ENCODE assay signal across 1 cellular context in the genomic region with DNA sequence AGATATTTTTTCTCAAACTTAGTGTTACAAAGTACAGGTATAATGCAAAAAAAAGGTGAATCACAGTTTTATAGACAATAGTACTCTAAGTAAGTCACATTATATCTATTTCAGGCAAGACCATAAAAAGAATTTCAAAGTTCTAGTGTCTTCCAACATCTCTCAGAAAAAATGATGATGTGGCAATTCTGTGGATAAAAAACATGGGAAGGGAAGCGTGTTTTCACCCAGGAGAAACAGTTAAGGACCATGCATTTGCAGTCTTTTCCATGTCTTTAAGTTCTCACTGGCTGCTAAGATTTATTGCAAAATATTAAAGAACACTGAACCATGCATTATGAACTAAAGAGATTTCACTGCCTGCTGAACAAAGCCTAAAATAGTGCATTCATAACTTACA.
TF ChIP-seq lines count a peak whose summit lies in the region.

No MANE protein-coding gene starts in this region.

TF ChIP-seq in HCT116, 20 proteins besides CTCF, POLR2A, EP300 and RAD21 (continued from another document):
- TF ChIP-seq CBX3 (IDR thresholded peaks at IDR 0.05; ENCODE audit: low read depth), result no peak
- no peak for TF ChIP-seq YY1 (IDR thresholded peaks at IDR 0.05; ENCODE audit: extremely low read depth, insufficient replicate concordance, low read depth, low read length)
- TF ChIP-seq EGR1 (IDR thresholded peaks at IDR 0.05; ENCODE audit: low read depth), result no peak
- no peak for TF ChIP-seq EZH2 (IDR thresholded peaks at IDR 0.05)
- TF ChIP-seq EZH2phosphoT487 (IDR thresholded peaks at IDR 0.05; ENCODE audit: borderline replicate concordance), result no peak
- no peak for TF ChIP-seq SP1 (IDR thresholded peaks at IDR 0.05; ENCODE audit: low read depth)
- TF ChIP-seq ELF1 (IDR thresholded peaks at IDR 0.05; ENCODE audit: borderline replicate concordance, low read depth), result no peak
- no peak for TF ChIP-seq ZNF274 (IDR thresholded peaks at IDR 0.05; ENCODE audit: low read depth, low read length)
- TF ChIP-seq, protein P1, sequence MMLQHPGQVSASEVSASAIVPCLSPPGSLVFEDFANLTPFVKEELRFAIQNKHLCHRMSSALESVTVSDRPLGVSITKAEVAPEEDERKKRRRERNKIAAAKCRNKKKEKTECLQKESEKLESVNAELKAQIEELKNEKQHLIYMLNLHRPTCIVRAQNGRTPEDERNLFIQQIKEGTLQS (IDR thresholded peaks at IDR 0.05), result no peak
- TF ChIP-seq CEBPB (IDR thresholded peaks at IDR 0.05; ENCODE audit: low read depth), result no peak
- TF ChIP-seq TCF7L2 (IDR thresholded peaks at IDR 0.05; ENCODE audit: borderline replicate concordance, extremely low read depth, insufficient read depth, insufficient read length), result no peak
- no peak for TF ChIP-seq ZFX (IDR thresholded peaks at IDR 0.05)
- TF ChIP-seq, protein P2, sequence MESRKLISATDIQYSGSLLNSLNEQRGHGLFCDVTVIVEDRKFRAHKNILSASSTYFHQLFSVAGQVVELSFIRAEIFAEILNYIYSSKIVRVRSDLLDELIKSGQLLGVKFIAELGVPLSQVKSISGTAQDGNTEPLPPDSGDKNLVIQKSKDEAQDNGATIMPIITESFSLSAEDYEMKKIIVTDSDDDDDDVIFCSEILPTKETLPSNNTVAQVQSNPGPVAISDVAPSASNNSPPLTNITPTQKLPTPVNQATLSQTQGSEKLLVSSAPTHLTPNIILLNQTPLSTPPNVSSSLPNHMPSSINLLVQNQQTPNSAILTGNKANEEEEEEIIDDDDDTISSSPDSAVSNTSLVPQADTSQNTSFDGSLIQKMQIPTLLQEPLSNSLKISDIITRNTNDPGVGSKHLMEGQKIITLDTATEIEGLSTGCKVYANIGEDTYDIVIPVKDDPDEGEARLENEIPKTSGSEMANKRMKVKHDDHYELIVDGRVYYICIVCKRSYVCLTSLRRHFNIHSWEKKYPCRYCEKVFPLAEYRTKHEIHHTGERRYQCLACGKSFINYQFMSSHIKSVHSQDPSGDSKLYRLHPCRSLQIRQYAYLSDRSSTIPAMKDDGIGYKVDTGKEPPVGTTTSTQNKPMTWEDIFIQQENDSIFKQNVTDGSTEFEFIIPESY (IDR thresholded peaks at IDR 0.05; ENCODE audit: extremely low read depth, insufficient replicate concordance, low read length), result no peak
- TF ChIP-seq SIN3A (IDR thresholded peaks at IDR 0.05; ENCODE audit: low read depth), result no peak
